In genomic region chr1:9166289-9167235, GRCh38 we compare ENCODE assay signal across 13 cellular contexts.
DNase-seq lines count a peak whose midpoint lies in the region; TF ChIP-seq lines count a peak whose summit lies in the region.
"Had no signal": no experiment of that assay in that cellular context is flagged by ENCODE, and none has a peak within 500 bp of the region (broad histone marks: within the 10 kb centered on the region; RNA-seq: fewer than 3 reads in every experiment).

No MANE protein-coding gene starts in this region.

- TF ChIP-seq CTCF in HEK293 (tag by site-specific recombination; IDR thresholded peaks at IDR 0.05) (no peak), astrocyte of the cerebellum (IDR thresholded peaks at IDR 0.05; ENCODE audit: low read depth, low read length, missing control alignments) (no peak), GM20000 (IDR thresholded peaks at IDR 0.05; ENCODE audit: extremely low read depth, missing control alignments) (no peak)

- H3K27ac ChIP-seq in HEK293 (ENCODE audit: extremely low read depth, low read depth, low read length) = no peak overlapping the region
- H3K27ac ChIP-seq: SK-N-MC had no signal

- in situ Hi-C loops in astrocyte of the cerebellum (cut with HindIII; ENCODE audit: low sequenced_read_pairs) = no loop called here

- DNase-seq in astrocyte of the cerebellum (ENCODE audit: low read depth) (peak; percentile 81), glomerular visceral epithelial cell (ENCODE audit: extremely low spot score) (peak; percentile 87), stromal cell of bone marrow (ENCODE audit: low read depth) (peak; percentile 90), GDM1 (lab: John Stamatoyannopoulos, UW) (no peak), amniotic stem cell (lab: John Stamatoyannopoulos, UW) (no peak), GM20000 (ENCODE audit: low spot score) (no peak)
- DNase-seq: activated CD8-positive, alpha-beta T cell treated with anti-CD3 and anti-CD28 coated beads, Interleukin-2, amount 10 ng/mL, durations not matched to agents 7 days and 5 days; HFFc6; Karpas-422; NCI-H446; stimulated activated naive B cell treated with anti-CD40 and anti-IgM and Interleukin-4, amounts not matched to agents 10 μg/mL and 1 μg/mL and 100 μg/mL, for 72 hours had no signal

- H3K36me3 ChIP-seq in HEK293 (ENCODE audit: control insufficient read depth in 2 of 2, insufficient read depth in 1 of 2, low read length in 2 of 2) = peaks cover 6 to 60% of the 10 kb centered on the region in 2 experiments; a peak in 2 of 3 replicates

- POLR2A ChIA-PET in HEK293 (lab: Yijun Ruan, JAX) = interaction anchor here (0.7 kb wide), 1 partner anchor 56 kb away, joined by 3 read pairs; no protein-coding TSS in a partner anchor

- H3K9me3 ChIP-seq in HEK293 (ENCODE audit: control insufficient read depth, insufficient read depth, low read depth, low read length) = no peaks in the 10 kb centered on the region

- H3K4me3 ChIP-seq in HEK293 (ENCODE audit: low read depth, low read length) (no peak overlapping the region), astrocyte of the cerebellum (ENCODE audit: low read depth, low read length) (no peak overlapping the region)
- H3K4me3 ChIP-seq: SK-N-MC had no signal

- peaks cover 17% of the 10 kb centered on the region for H3K4me1 ChIP-seq in HEK293 (ENCODE audit: control insufficient read depth, insufficient read depth, low read length)

- CTCF ChIA-PET in HEK293 (lab: Yijun Ruan, JAX) = interaction anchor here (0.6 to 2.7 kb wide), 4 partner anchors 13 to 280 kb away, joined by 3 to 14 read pairs (median 4); no protein-coding TSS in a partner anchor

TF ChIP-seq in HEK293, 187 proteins besides CTCF, POLR2A, EP300 and RAD21:
- TF ChIP-seq ZNF184 (tag by site-specific recombination; IDR thresholded peaks at IDR 0.05) (no peak), ZIC2 (tag by site-specific recombination; IDR thresholded peaks at IDR 0.05) (peak; percentile 70), SP2 (tag by site-specific recombination; IDR thresholded peaks at IDR 0.05) (no peak), ZNF624 (tag by site-specific recombination; IDR thresholded peaks at IDR 0.05) (no peak)
- TF ChIP-seq, protein P1, sequence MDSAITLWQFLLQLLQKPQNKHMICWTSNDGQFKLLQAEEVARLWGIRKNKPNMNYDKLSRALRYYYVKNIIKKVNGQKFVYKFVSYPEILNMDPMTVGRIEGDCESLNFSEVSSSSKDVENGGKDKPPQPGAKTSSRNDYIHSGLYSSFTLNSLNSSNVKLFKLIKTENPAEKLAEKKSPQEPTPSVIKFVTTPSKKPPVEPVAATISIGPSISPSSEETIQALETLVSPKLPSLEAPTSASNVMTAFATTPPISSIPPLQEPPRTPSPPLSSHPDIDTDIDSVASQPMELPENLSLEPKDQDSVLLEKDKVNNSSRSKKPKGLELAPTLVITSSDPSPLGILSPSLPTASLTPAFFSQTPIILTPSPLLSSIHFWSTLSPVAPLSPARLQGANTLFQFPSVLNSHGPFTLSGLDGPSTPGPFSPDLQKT (IDR thresholded peaks at IDR 0.05; ENCODE audit: borderline replicate concordance, low read depth, low read length) = no peak
- TF ChIP-seq, protein P2, sequence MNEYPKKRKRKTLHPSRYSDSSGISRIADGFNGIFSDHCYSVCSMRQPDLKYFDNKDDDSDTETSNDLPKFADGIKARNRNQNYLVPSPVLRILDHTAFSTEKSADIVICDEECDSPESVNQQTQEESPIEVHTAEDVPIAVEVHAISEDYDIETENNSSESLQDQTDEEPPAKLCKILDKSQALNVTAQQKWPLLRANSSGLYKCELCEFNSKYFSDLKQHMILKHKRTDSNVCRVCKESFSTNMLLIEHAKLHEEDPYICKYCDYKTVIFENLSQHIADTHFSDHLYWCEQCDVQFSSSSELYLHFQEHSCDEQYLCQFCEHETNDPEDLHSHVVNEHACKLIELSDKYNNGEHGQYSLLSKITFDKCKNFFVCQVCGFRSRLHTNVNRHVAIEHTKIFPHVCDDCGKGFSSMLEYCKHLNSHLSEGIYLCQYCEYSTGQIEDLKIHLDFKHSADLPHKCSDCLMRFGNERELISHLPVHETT (tag by site-specific recombination; IDR thresholded peaks at IDR 0.05) = no peak

Comparison
In these comparisons a context has a peak if more than half of its experiments do, and no peak if none do; other contexts are left out.
1. DNase-seq: peak in astrocyte of the cerebellum (single experiment), glomerular visceral epithelial cell (single experiment) and stromal cell of bone marrow (single experiment); none in GDM1 (single experiment), amniotic stem cell (single experiment) and GM20000 (single experiment).